Comparison of ENCODE assay signal across 8 cellular contexts in genomic region chr1:152459596-152460528, GRCh38. TPM values are rescaled to one million over a fixed set of nuclear protein-coding genes. Genes with fewer than 3 reads are reported as not detected.
DNase-seq lines count a peak whose midpoint lies in the region; ATAC-seq and TF ChIP-seq lines count a peak whose summit lies in the region.

No MANE protein-coding gene starts in this region.

- H3K27me3 ChIP-seq in BE2C (no peaks in the 10 kb centered on the region), stomach smooth muscle (ENCODE audit: control insufficient read depth in 1 of 2, insufficient read depth in 2 of 2, low read length in 2 of 2) (no peaks in the 10 kb centered on the region)

- no peaks in the 10 kb centered on the region for H3K9me3 ChIP-seq in BE2C
- no peaks in the 10 kb centered on the region for H3K9me3 ChIP-seq in stomach smooth muscle (ENCODE audit: control insufficient read depth in 2 of 2, low read length in 2 of 2)

- ATAC-seq in GM18508 (IDR thresholded peaks at IDR 0.05; ENCODE audit: insufficient read depth, unreplicated experiment) (peak; percentile 86), HG02981 (IDR thresholded peaks at IDR 0.05; ENCODE audit: unreplicated experiment) (peak; percentile 93)

- H3K36me3 ChIP-seq in BE2C (no peaks in the 10 kb centered on the region), stomach smooth muscle (ENCODE audit: control insufficient read depth in 2 of 2, insufficient read depth in 2 of 2, low read length in 2 of 2) (no peaks in the 10 kb centered on the region)

- TF ChIP-seq POLR2A in erythroblast (IDR thresholded peaks at IDR 0.05; ENCODE audit: low read length), result no peak

- TF ChIP-seq CTCF in BE2C (IDR thresholded peaks at IDR 0.05; ENCODE audit: low read depth, low read length), result peak; percentile 92

- peak; percentile 73 for DNase-seq in BE2C
- peak; percentile 5 for DNase-seq in NCI-H774 (lab: John Stamatoyannopoulos, UW)
- peak; percentile 38 to 62 for DNase-seq in activated CD8-positive, alpha-beta memory T cell treated with anti-CD3 and anti-CD28 coated beads for 4 hours (ENCODE audit: low read depth in 2 of 2)
- DNase-seq in erythroblast (lab: John Stamatoyannopoulos, UW), result peak; percentile 58 to 75
- peak; percentile 15 for DNase-seq in non-pigmented ciliary epithelial cell (ENCODE audit: low read depth)

- H3K4me1 ChIP-seq in BE2C, result no peaks in the 10 kb centered on the region
- H3K4me1 ChIP-seq in stomach smooth muscle (ENCODE audit: control insufficient read depth, insufficient read depth, low read length), result no peaks in the 10 kb centered on the region

- no peak overlapping the region for H3K27ac ChIP-seq in stomach smooth muscle (ENCODE audit: low read length)

- H3K4me3 ChIP-seq in BE2C (ENCODE audit: low read depth, low read length), result peak overlapping the region; percentile 10; the same call in 1 of the 2 replicates
- peak overlapping the region; percentile 7 to 60 for H3K4me3 ChIP-seq in stomach smooth muscle (ENCODE audit: low read length in 2 of 2)

- H3K9ac ChIP-seq in stomach smooth muscle (ENCODE audit: low read length in 2 of 2), result peak overlapping the region; percentile 36 to 37

RNA-seq across cellular contexts. Expression of gene CRNN, which starts 45.8 kb away (rescaled TPM):
- polyA plus RNA-seq in BE2C (2012; ENCODE audit: insufficient read depth, insufficient read length, low read depth), result not detected

RNA-seq across cellular contexts. Expression of gene LCE5A, which starts 50.7 kb away (rescaled TPM):
- not detected for polyA plus RNA-seq in BE2C (2012; ENCODE audit: insufficient read depth, insufficient read length, low read depth)

RNA-seq across cellular contexts. Expression of gene CRCT1, which starts 54.4 kb away (rescaled TPM):
- polyA plus RNA-seq in BE2C (2012; ENCODE audit: insufficient read depth, insufficient read length, low read depth), result not detected

Comparison
In these comparisons a context has a peak if more than half of its experiments do, and no peak if none do; other contexts are left out.
1. DNase-seq: peak in every context shown above with its lines; median percentile 73 in BE2C; 66 in erythroblast; 50 in activated CD8-positive, alpha-beta memory T cell treated with anti-CD3 and anti-CD28 coated beads for 4 hours; 15 in non-pigmented ciliary epithelial cell; 5 in NCI-H774.